In the genomic region with DNA sequence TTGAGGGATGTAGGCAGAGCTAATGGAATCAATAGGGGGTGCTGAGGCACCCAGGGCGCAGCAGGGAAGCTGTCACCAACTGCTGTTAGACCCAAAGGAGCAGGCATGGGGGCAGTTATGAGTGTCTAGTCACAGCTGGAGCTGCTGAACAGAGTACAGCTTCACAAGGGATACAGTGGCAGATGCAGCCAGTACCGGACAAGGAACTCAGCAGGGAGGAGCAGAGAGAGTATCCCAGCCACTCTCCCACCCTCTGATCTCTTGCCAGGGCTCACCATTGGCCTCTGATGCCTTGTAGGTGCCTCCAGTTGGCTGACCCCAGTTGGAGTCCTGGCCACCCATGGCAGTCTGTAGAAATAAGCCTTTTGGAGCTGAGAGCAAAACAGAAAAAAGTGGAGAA, we compare ENCODE assay signal across 10 cellular contexts. TPM values are rescaled to one million over a fixed set of nuclear protein-coding genes. Genes with fewer than 3 reads are reported as not detected.
"Had no signal": no experiment of that assay in that cellular context is flagged by ENCODE, and none has a peak within 500 bp of the region (broad histone marks: within the 10 kb centered on the region; RNA-seq: fewer than 3 reads in every experiment).

No MANE protein-coding gene starts in this region.

- H3K4me3 ChIP-seq: GM23248 had no signal

- H3K9me3 Mint-ChIP-seq: HFFc6, IgD-negative memory B cell had no signal

- H3K27ac ChIP-seq: GM23248, HL-60 had no signal

- H3K4me1 Mint-ChIP-seq: IgD-negative memory B cell had no signal

- H3K27ac Mint-ChIP-seq: HFFc6, IgD-negative memory B cell had no signal

- H2AFZ ChIP-seq: GM23248 had no signal

- DNase-seq: GM23248, GOT3, H7, HCEC 1CT, HFFc6, KBM-7 had no signal

- FAIRE-seq: HepG2 had no signal

- H3K4me3 Mint-ChIP-seq: HFFc6, IgD-negative memory B cell had no signal

- H3K9ac ChIP-seq: GM23248 had no signal

RNA-seq across cellular contexts. Expression of gene HSPB3, which starts 42.6 kb away (rescaled TPM):
- total RNA-seq: H7, HepG2, HT1080 had no signal
